Comparison of ENCODE assay signal across 23 cellular contexts in genomic region chr16:87273471-87274030, GRCh38. TPM values are rescaled to one million over a fixed set of nuclear protein-coding genes. Genes with fewer than 3 reads are reported as not detected.
DNase-seq lines count a peak whose midpoint lies in the region; ATAC-seq and TF ChIP-seq lines count a peak whose summit lies in the region.
"Had no signal": no experiment of that assay in that cellular context is flagged by ENCODE, and none has a peak within 500 bp of the region (broad histone marks: within the 10 kb centered on the region; RNA-seq: fewer than 3 reads in every experiment).

No MANE protein-coding gene starts in this region.

- H3K4me2 ChIP-seq in BLaER1, result peak overlapping the region; percentile 88
- H3K4me2 ChIP-seq: A549 had no signal

- no peak overlapping the region for H3K4me3 Mint-ChIP-seq in activated CD4-positive, alpha-beta memory T cell treated with anti-CD3 and anti-CD28 coated beads for 36 hours
- H3K4me3 Mint-ChIP-seq: CD4-positive, CD25-positive, alpha-beta regulatory T cell; CD8-positive, alpha-beta memory T cell; HFFc6 had no signal

- H3K4me3 ChIP-seq in BLaER1, result no peak overlapping the region
- H3K4me3 ChIP-seq in sigmoid colon, result no peak overlapping the region
- no peak overlapping the region for H3K4me3 ChIP-seq in right lobe of liver
- H3K4me3 ChIP-seq in tibial artery, result no peak overlapping the region
- H3K4me3 ChIP-seq: A549, HAP-1 had no signal

- peaks cover 2% of the 10 kb centered on the region for H3K36me3 Mint-ChIP-seq in activated CD4-positive, alpha-beta memory T cell treated with anti-CD3 and anti-CD28 coated beads for 36 hours

- POLR2A ChIA-PET in activated CD4-positive, alpha-beta memory T cell treated with anti-CD3 and anti-CD28 coated beads for 36 hours (lab: Charles Lee), result no interaction called here

- H3K27ac ChIP-seq in BLaER1 (peak overlapping the region; percentile 94), sigmoid colon (no peak overlapping the region), right lobe of liver (no peak overlapping the region), tibial artery (no peak overlapping the region)
- H3K27ac ChIP-seq: A549, C4-2B had no signal

- no peak overlapping the region for H3K27ac Mint-ChIP-seq in activated CD4-positive, alpha-beta memory T cell treated with anti-CD3 and anti-CD28 coated beads for 36 hours
- H3K27ac Mint-ChIP-seq: CD8-positive, alpha-beta memory T cell; HFFc6 had no signal

- H4K20me1 ChIP-seq in BLaER1, result no peaks in the 10 kb centered on the region

- H3K9me3 ChIP-seq in BLaER1 (peaks cover 14% of the 10 kb centered on the region), sigmoid colon (peaks cover 0 to 3% (median 0%) of the 10 kb centered on the region in 4 donors), right lobe of liver (no peaks in the 10 kb centered on the region), tibial artery (no peaks in the 10 kb centered on the region)
- H3K9me3 ChIP-seq: A549, BE2C, HAP-1 had no signal

- no peak for TF ChIP-seq POLR2A in sigmoid colon (IDR thresholded peaks at IDR 0.05)
- TF ChIP-seq POLR2A in right lobe of liver (IDR thresholded peaks at IDR 0.05), result no peak

- CTCF ChIA-PET in activated CD4-positive, alpha-beta memory T cell treated with anti-CD3 and anti-CD28 coated beads for 36 hours (lab: Charles Lee), result no interaction called here

- TF ChIP-seq EP300 in sigmoid colon (IDR thresholded peaks at IDR 0.05), result no peak

- intact Hi-C loops in sigmoid colon (cut with DNase I), result loop anchor here (10.0 kb wide), 1 partner anchor 209 kb away; no protein-coding TSS in a partner anchor
- intact Hi-C loops in activated CD4-positive, alpha-beta memory T cell treated with anti-CD3 and anti-CD28 coated beads for 36 hours (cut with micrococcal nuclease), result no loop called here
- intact Hi-C loops in right lobe of liver (cut with DNase I), result loop anchor here (5.0 to 10.0 kb wide), 2 partner anchors 209 to 706 kb away; partner anchors contain the start of gene FOXC2 (in 1 of the 2)
- intact Hi-C loops in tibial artery (cut with DNase I; ENCODE audit: low total_unique reads), result no loop called here

- DNase-seq in G401 (ENCODE audit: low spot score) (peak; percentile 94), cerebellum (ENCODE audit: low spot score) (peak; percentile 79), sigmoid colon (peak; percentile 18), NCI-H1105 (lab: John Stamatoyannopoulos, UW) (no peak), right lobe of liver (no peak), tibial artery (no peak)
- no peak for DNase-seq in activated CD4-positive, alpha-beta memory T cell treated with anti-CD3 and anti-CD28 coated beads for 36 hours
- DNase-seq: 8988T; ACHN; AML-193; BE2C; CD4-positive, CD25-positive, alpha-beta regulatory T cell; CD8-positive, alpha-beta memory T cell; DMS 273 treated with DMSO at 0.1 percent for 48 hours; DMS79; EL; GF-D8; GOT3; HFFc6 had no signal

- peaks cover 7% of the 10 kb centered on the region for H3K9me3 Mint-ChIP-seq in activated CD4-positive, alpha-beta memory T cell treated with anti-CD3 and anti-CD28 coated beads for 36 hours
- H3K9me3 Mint-ChIP-seq: HFFc6 had no signal

- in situ Hi-C loops in G401 (cut with HindIII; ENCODE audit: low sequenced_read_pairs), result no loop called here

- no peaks in the 10 kb centered on the region for H3K27me3 Mint-ChIP-seq in activated CD4-positive, alpha-beta memory T cell treated with anti-CD3 and anti-CD28 coated beads for 36 hours

- 95 to 96% methylated on average over 10 of the region's 10 CpGs for WGBS in sigmoid colon, 2 donors
- 92% methylated on average over 4 of the region's 10 CpGs for WGBS in right lobe of liver (ENCODE audit: insufficient coverage, low coverage, low lambda C conversion rate, missing lambda C conversion rate)

- H3K4me1 ChIP-seq in BLaER1 (peaks cover 92% of the 10 kb centered on the region), sigmoid colon (no peaks in the 10 kb centered on the region), right lobe of liver (no peaks in the 10 kb centered on the region), tibial artery (peaks cover 0 to 4% (median 0%) of the 10 kb centered on the region in 4 donors)
- H3K4me1 ChIP-seq: A549, BE2C, HAP-1 had no signal

- H3K27me3 ChIP-seq in BLaER1 (no peaks in the 10 kb centered on the region), sigmoid colon (peaks cover 0 to 32% (median 5%) of the 10 kb centered on the region in 3 donors), right lobe of liver (no peaks in the 10 kb centered on the region), tibial artery (no peaks in the 10 kb centered on the region)

- H3K36me3 ChIP-seq in BLaER1 (no peaks in the 10 kb centered on the region), sigmoid colon (no peaks in the 10 kb centered on the region), right lobe of liver (no peaks in the 10 kb centered on the region), tibial artery (no peaks in the 10 kb centered on the region)
- H3K36me3 ChIP-seq: BE2C, HAP-1 had no signal

- 0 out of 2 replicates have a peak overlapping the region, but pooled peaks have one; percentile 3 for H3K9ac ChIP-seq in BLaER1

- TF ChIP-seq CTCF in sigmoid colon (IDR thresholded peaks at IDR 0.05), result no peak
- TF ChIP-seq CTCF in right lobe of liver (IDR thresholded peaks at IDR 0.05), result no peak
- TF ChIP-seq CTCF in tibial artery (IDR thresholded peaks at IDR 0.05), result no peak

- H3K4me1 Mint-ChIP-seq in activated CD4-positive, alpha-beta memory T cell treated with anti-CD3 and anti-CD28 coated beads for 36 hours (ENCODE audit: low read depth), result peaks cover 3% of the 10 kb centered on the region

- ATAC-seq in right lobe of liver, result no peak
- ATAC-seq: A549 had no signal

RNA-seq across cellular contexts. Expression of gene C16orf95, which starts 43.6 kb away (rescaled TPM):
- total RNA-seq in G401 (2014; rRNA removed; shearing (Covaris generic)), result 7.0 and 14.2 TPM in 2 replicates
- 4.4 TPM for total RNA-seq in cerebellum
- 1 to 10 TPM in 2 of 4 donors, under 1 TPM in 1, not detected in 1; 0.36 to 1.9 (median 1.2) TPM for total RNA-seq in sigmoid colon
- 1 to 10 TPM; 2.5 to 6.6 (median 4.3) TPM for polyA plus RNA-seq in sigmoid colon
- 10 to 100 TPM; 10.9 to 15.0 TPM for total RNA-seq in activated CD4-positive, alpha-beta memory T cell treated with anti-CD3 and anti-CD28 coated beads for 36 hours
- 1 to 10 TPM; 1.7 to 5.5 (median 3.9) TPM for total RNA-seq in right lobe of liver

Comparison
In these comparisons a context has a peak if more than half of its experiments do, and no peak if none do; other contexts are left out.
1. DNase-seq: peak in G401 (single experiment), cerebellum (single experiment) and sigmoid colon (single experiment); none in activated CD4-positive, alpha-beta memory T cell treated with anti-CD3 and anti-CD28 coated beads for 36 hours (single experiment), NCI-H1105 (single experiment), right lobe of liver (0 of 3) and tibial artery (0 of 2).
2. intact Hi-C loops: an anchor here in sigmoid colon (10.0 kb wide) and right lobe of liver (5.0 to 10.0 kb wide); none called in activated CD4-positive, alpha-beta memory T cell treated with anti-CD3 and anti-CD28 coated beads for 36 hours and tibial artery.